8 cellular contexts compared by ENCODE assay signal in genomic region chr14:20683125-20683895, GRCh38. TPM values are rescaled to one million over a fixed set of nuclear protein-coding genes. Genes with fewer than 3 reads are reported as not detected.
DNase-seq lines count a peak whose midpoint lies in the region; ATAC-seq, FAIRE-seq and TF ChIP-seq lines count a peak whose summit lies in the region.

No MANE protein-coding gene starts in this region.

- H2AFZ ChIP-seq in neuronal stem cell (ENCODE audit: low read length): peak overlapping the region; percentile 98

- no peak overlapping the region for H3K27ac Mint-ChIP-seq in CD8-positive, alpha-beta T cell
- no peak overlapping the region for H3K27ac Mint-ChIP-seq in activated T-helper 2 cell treated with anti-CD3 and anti-CD28 coated beads, Interferon-gamma antibody, Interleukin-2, Interleukin-4, amounts not matched to agents 10 μg/mL and 5 μg/mL and 100 μg/mL, durations not matched to agents 14 hours and 24 hours and 36 hours

- no peaks in the 10 kb centered on the region for H3K9me3 ChIP-seq in CD8-positive, alpha-beta T cell (ENCODE audit: low read length)
- H3K9me3 ChIP-seq in neuronal stem cell (replicated peaks in 1 of 2; ENCODE audit: control insufficient read depth in 2 of 2, insufficient read depth in 1 of 2, low read depth in 1 of 2, low read length in 2 of 2) (no peaks in the 10 kb centered on the region), subcutaneous abdominal adipose tissue (ENCODE audit: control insufficient read depth in 5 of 5, low read length in 5 of 5) (no peaks in the 10 kb centered on the region)

- peak overlapping the region; percentile 80 for H3K27ac ChIP-seq in CD8-positive, alpha-beta T cell (ENCODE audit: low read depth, low read length)
- peak overlapping the region; percentile 87 for H3K27ac ChIP-seq in neuronal stem cell (replicated peaks; ENCODE audit: low read length)
- peak overlapping the region; percentile 99 for H3K27ac ChIP-seq in subcutaneous abdominal adipose tissue (ENCODE audit: low read depth, low read length)

- peak overlapping the region; percentile 13 for H3K9ac ChIP-seq in neuronal stem cell (ENCODE audit: low read depth, low read length, poor library complexity)
- H3K9ac ChIP-seq in subcutaneous abdominal adipose tissue (ENCODE audit: low read length in 5 of 5): peak overlapping the region; percentile 87 to 100 (median 98)

- no peak overlapping the region for H2BK12ac ChIP-seq in neuronal stem cell (ENCODE audit: low read length)

- no peak overlapping the region for H2BK120ac ChIP-seq in neuronal stem cell (ENCODE audit: low read depth, low read length)

- H3K36me3 Mint-ChIP-seq in CD8-positive, alpha-beta T cell: peaks cover 4% of the 10 kb centered on the region
- H3K36me3 Mint-ChIP-seq in activated T-helper 2 cell treated with anti-CD3 and anti-CD28 coated beads, Interferon-gamma antibody, Interleukin-2, Interleukin-4, amounts not matched to agents 10 μg/mL and 5 μg/mL and 100 μg/mL, durations not matched to agents 14 hours and 24 hours and 36 hours (ENCODE audit: low read depth): no peaks in the 10 kb centered on the region

- H4K91ac ChIP-seq in neuronal stem cell (ENCODE audit: low read depth, low read length, poor library complexity): no peak overlapping the region

- no peaks in the 10 kb centered on the region for H3K36me3 ChIP-seq in CD8-positive, alpha-beta T cell (ENCODE audit: insufficient read depth, low read length)
- no peaks in the 10 kb centered on the region for H3K36me3 ChIP-seq in neuronal stem cell (replicated peaks in 1 of 2; ENCODE audit: control insufficient read depth in 2 of 2, insufficient read depth in 2 of 2, low read length in 2 of 2)
- H3K36me3 ChIP-seq in subcutaneous abdominal adipose tissue (ENCODE audit: control insufficient read depth in 5 of 5, insufficient read depth in 5 of 5, low read length in 5 of 5): peaks cover 0 to 2% (median 0%) of the 10 kb centered on the region in 5 donors

- no peak overlapping the region for H3K23ac ChIP-seq in neuronal stem cell (ENCODE audit: low read depth, low read length, poor library complexity)

- intact Hi-C loops in CD8-positive, alpha-beta T cell (cut with DNase I, micrococcal nuclease): loop anchor here (1.0 to 5.0 kb wide), 10 partner anchors 8 to 419 kb away; partner anchors contain the start of genes APEX1 (in 1 of the 2), CCNB1IP1 (in 1 of the 2), OSGEP (in 1 of the 2) and PARP2 (in 1 of the 2)
- intact Hi-C loops in activated T-helper 2 cell treated with anti-CD3 and anti-CD28 coated beads, Interferon-gamma antibody, Interleukin-2, Interleukin-4, amounts not matched to agents 10 μg/mL and 5 μg/mL and 100 μg/mL, durations not matched to agents 14 hours and 24 hours and 36 hours (cut with micrococcal nuclease): loop anchor here (1.0 to 5.0 kb wide), 4 partner anchors 70 to 341 kb away; partner anchors contain the start of genes PARP2 and PIP4P1

- H3K4me3 ChIP-seq in CD8-positive, alpha-beta T cell (ENCODE audit: low read depth, low read length): peak overlapping the region; percentile 93
- H3K4me3 ChIP-seq in neuronal stem cell (ENCODE audit: low read length in 2 of 2): peak overlapping the region; percentile 88 to 91
- H3K4me3 ChIP-seq in subcutaneous abdominal adipose tissue (ENCODE audit: low read depth in 1 of 5, low read length in 5 of 5): peak overlapping the region; percentile 83 to 96 (median 93)

- CTCF ChIA-PET in CD8-positive, alpha-beta T cell (lab: Charles Lee): interaction anchor here (0.8 to 7.3 kb wide), 15 partner anchors 9 to 356 kb away, joined by 3 to 68 read pairs (median 6); partner anchors contain the start of gene PARP2

- H2AK5ac ChIP-seq in neuronal stem cell (ENCODE audit: low read depth, low read length): no peak overlapping the region

- POLR2A ChIA-PET in CD8-positive, alpha-beta T cell (lab: Charles Lee): interaction anchor here (0.8 to 5.4 kb wide), 14 partner anchors 9 to 355 kb away, joined by 3 to 33 read pairs (median 6); partner anchors contain the start of genes APEX1, CCNB1IP1, PARP2 and PIP4P1

- no peaks in the 10 kb centered on the region for H3K27me3 Mint-ChIP-seq in CD8-positive, alpha-beta T cell (ENCODE audit: low read depth)
- H3K27me3 Mint-ChIP-seq in activated T-helper 2 cell treated with anti-CD3 and anti-CD28 coated beads, Interferon-gamma antibody, Interleukin-2, Interleukin-4, amounts not matched to agents 10 μg/mL and 5 μg/mL and 100 μg/mL, durations not matched to agents 14 hours and 24 hours and 36 hours (ENCODE audit: low read depth): peaks cover 2% of the 10 kb centered on the region

- H3K18ac ChIP-seq in neuronal stem cell (ENCODE audit: low read length): peak overlapping the region; percentile 100

- H3K4me1 ChIP-seq in CD8-positive, alpha-beta T cell (ENCODE audit: insufficient read depth, low read length): peaks cover 24% of the 10 kb centered on the region
- peaks cover 3 to 4% of the 10 kb centered on the region in 2 donors for H3K4me1 ChIP-seq in neuronal stem cell (ENCODE audit: control insufficient read depth in 2 of 2, insufficient read depth in 1 of 2, low read depth in 1 of 2, low read length in 2 of 2)
- peaks cover 0 to 58% (median 53%) of the 10 kb centered on the region in 5 donors for H3K4me1 ChIP-seq in subcutaneous abdominal adipose tissue (ENCODE audit: control insufficient read depth in 5 of 5, insufficient read depth in 5 of 5, low read length in 5 of 5)

- peaks cover 29% of the 10 kb centered on the region for H3K4me1 Mint-ChIP-seq in CD8-positive, alpha-beta T cell (ENCODE audit: low read depth)
- peaks cover 28% of the 10 kb centered on the region for H3K4me1 Mint-ChIP-seq in activated T-helper 2 cell treated with anti-CD3 and anti-CD28 coated beads, Interferon-gamma antibody, Interleukin-2, Interleukin-4, amounts not matched to agents 10 μg/mL and 5 μg/mL and 100 μg/mL, durations not matched to agents 14 hours and 24 hours and 36 hours (ENCODE audit: low read depth)

- no peak overlapping the region for H3K4me3 Mint-ChIP-seq in CD8-positive, alpha-beta T cell
- H3K4me3 Mint-ChIP-seq in activated T-helper 2 cell treated with anti-CD3 and anti-CD28 coated beads, Interferon-gamma antibody, Interleukin-2, Interleukin-4, amounts not matched to agents 10 μg/mL and 5 μg/mL and 100 μg/mL, durations not matched to agents 14 hours and 24 hours and 36 hours (ENCODE audit: low read depth): no peak overlapping the region

- no peak overlapping the region for H2BK15ac ChIP-seq in neuronal stem cell (ENCODE audit: low read length)

- no peaks in the 10 kb centered on the region for H3K9me3 Mint-ChIP-seq in CD8-positive, alpha-beta T cell
- no peaks in the 10 kb centered on the region for H3K9me3 Mint-ChIP-seq in activated T-helper 2 cell treated with anti-CD3 and anti-CD28 coated beads, Interferon-gamma antibody, Interleukin-2, Interleukin-4, amounts not matched to agents 10 μg/mL and 5 μg/mL and 100 μg/mL, durations not matched to agents 14 hours and 24 hours and 36 hours

- H2BK5ac ChIP-seq in neuronal stem cell (ENCODE audit: low read length): no peak overlapping the region

- peak; percentile 60 to 85 (median 77) for DNase-seq in CD8-positive, alpha-beta T cell
- peak; percentile 89 for DNase-seq in HS-5 (ENCODE audit: low read depth)
- DNase-seq in RPMI8226: peak; percentile 88
- DNase-seq in activated T-helper 2 cell treated with anti-CD3 and anti-CD28 coated beads, Interferon-gamma antibody, Interleukin-2, Interleukin-4, amounts not matched to agents 10 μg/mL and 5 μg/mL and 100 μg/mL, durations not matched to agents 14 hours and 24 hours and 36 hours (ENCODE audit: low spot score): peak; percentile 76
- DNase-seq in frontal cortex (ENCODE audit: low spot score in 2 of 2): peak; percentile 33 to 58
- peak; percentile 89 for DNase-seq in neuronal stem cell (ENCODE audit: low spot score)

- no peak for FAIRE-seq in frontal cortex (lab: Jason Lieb, UNC)

- H4K8ac ChIP-seq in neuronal stem cell (ENCODE audit: low read depth, low read length): no peak overlapping the region

- no peaks in the 10 kb centered on the region for H3K27me3 ChIP-seq in CD8-positive, alpha-beta T cell (ENCODE audit: insufficient read depth, low read length)
- H3K27me3 ChIP-seq in neuronal stem cell (ENCODE audit: control insufficient read depth in 3 of 3, insufficient read depth in 3 of 3, low read depth in 1 of 3, low read length in 3 of 3) (peaks cover 0 to 3% (median 0%) of the 10 kb centered on the region in 3 experiments), subcutaneous abdominal adipose tissue (ENCODE audit: control insufficient read depth in 5 of 5, insufficient read depth in 4 of 5, low read length in 5 of 5) (no peaks in the 10 kb centered on the region)

- no CpG with 5 or more reads among the region's 38 CpGs for WGBS in neuronal stem cell (ENCODE audit: extremely low coverage in 2 of 2, insufficient read length in 2 of 2, insufficient replicate concordance in 1 of 2), 2 donors

- peak overlapping the region; percentile 54 for H3K4me2 ChIP-seq in neuronal stem cell (ENCODE audit: insufficient read depth, low read length, poor library complexity, severe bottlenecking)

- H3K4ac ChIP-seq in neuronal stem cell (ENCODE audit: low read length): no peak overlapping the region

- no peak for TF ChIP-seq CTCF in CD8-positive, alpha-beta T cell (IDR thresholded peaks at IDR 0.05)

- no peak overlapping the region for H3K14ac ChIP-seq in neuronal stem cell (ENCODE audit: low read length)

- peak; percentile 39 for ATAC-seq in CD8-positive, alpha-beta T cell
- ATAC-seq in GM19467 (IDR thresholded peaks at IDR 0.05; ENCODE audit: unreplicated experiment): peak; percentile 11

- H3K79me1 ChIP-seq in neuronal stem cell (ENCODE audit: low read depth, low read length): no peaks in the 10 kb centered on the region

RNA-seq across cellular contexts. Expression of gene RNASE4, which starts 1.1 kb away (rescaled TPM):
- total RNA-seq in CD8-positive, alpha-beta T cell: under 1 TPM; 0.19 to 0.27 TPM
- total RNA-seq in activated T-helper 2 cell treated with anti-CD3 and anti-CD28 coated beads, Interferon-gamma antibody, Interleukin-2, Interleukin-4, amounts not matched to agents 10 μg/mL and 5 μg/mL and 100 μg/mL, durations not matched to agents 14 hours and 24 hours and 36 hours: 0.73 and 1.1 TPM in 2 replicates
- 1.2 TPM for total RNA-seq in frontal cortex
- polyA plus RNA-seq in neuronal stem cell (2013, experiment 1 of 2): 3.2 TPM
- 4.0 TPM for polyA plus RNA-seq in neuronal stem cell (2013, experiment 2 of 2)

RNA-seq across cellular contexts. Expression of gene ANG, which starts 5.3 kb away (rescaled TPM):
- total RNA-seq in CD8-positive, alpha-beta T cell: under 1 TPM; 0.33 to 0.60 TPM
- 0.68 and 0.92 TPM in 2 replicates for total RNA-seq in activated T-helper 2 cell treated with anti-CD3 and anti-CD28 coated beads, Interferon-gamma antibody, Interleukin-2, Interleukin-4, amounts not matched to agents 10 μg/mL and 5 μg/mL and 100 μg/mL, durations not matched to agents 14 hours and 24 hours and 36 hours
- total RNA-seq in frontal cortex: 0.82 TPM
- 2.3 TPM for polyA plus RNA-seq in neuronal stem cell (2013, experiment 1 of 2)
- 3.0 TPM for polyA plus RNA-seq in neuronal stem cell (2013, experiment 2 of 2)

RNA-seq across cellular contexts. Expression of gene OR6S1, which starts 41.8 kb away (rescaled TPM):
- total RNA-seq in CD8-positive, alpha-beta T cell: not detected
- total RNA-seq in activated T-helper 2 cell treated with anti-CD3 and anti-CD28 coated beads, Interferon-gamma antibody, Interleukin-2, Interleukin-4, amounts not matched to agents 10 μg/mL and 5 μg/mL and 100 μg/mL, durations not matched to agents 14 hours and 24 hours and 36 hours: not detected in 2 replicates
- total RNA-seq in frontal cortex: not detected
- polyA plus RNA-seq in neuronal stem cell (2013, experiment 1 of 2): not detected
- polyA plus RNA-seq in neuronal stem cell (2013, experiment 2 of 2): not detected

Comparison
In these comparisons a context has a peak if more than half of its experiments do, and no peak if none do; other contexts are left out.
1. Peak in every context shown above with its lines: DNase-seq, ATAC-seq, H3K4me3 ChIP-seq and H3K27ac ChIP-seq.